1 cellular context compared by ENCODE assay signal in the genomic region with DNA sequence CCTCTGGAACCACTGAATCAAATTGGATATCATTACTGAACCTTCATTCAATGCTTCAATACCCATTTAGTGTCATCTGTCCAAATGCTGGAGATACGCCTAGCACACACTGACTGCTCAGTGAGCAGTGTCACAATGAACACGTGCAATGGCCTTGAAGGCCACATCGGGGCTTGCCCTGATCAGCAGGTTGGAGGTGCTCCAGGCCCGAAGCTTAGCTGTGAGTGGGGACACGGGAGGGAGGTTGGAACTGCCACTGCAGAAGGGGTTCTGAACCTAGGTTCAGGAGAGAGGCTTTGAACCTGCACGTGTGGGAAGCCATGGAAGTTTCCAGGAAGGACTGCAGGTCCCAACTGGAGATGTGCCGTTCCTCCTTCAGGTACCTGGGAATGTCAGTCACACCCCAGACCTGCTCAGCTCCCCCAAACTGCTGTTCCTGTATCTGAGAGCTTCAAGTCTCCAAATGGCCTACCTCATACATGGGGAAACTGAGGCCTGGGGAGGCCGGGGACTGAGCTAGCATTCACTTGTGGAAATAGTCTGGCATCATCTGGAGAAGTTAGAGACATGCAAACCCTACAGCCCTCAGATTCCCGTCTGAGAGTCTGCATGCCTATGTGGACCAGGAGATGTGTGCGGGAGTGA.
TF ChIP-seq lines count a peak whose summit lies in the region.

No MANE protein-coding gene starts in this region.

TF ChIP-seq in HepG2, 621 proteins besides CTCF, POLR2A, EP300 and RAD21:
- TF ChIP-seq ASH2L (IDR thresholded peaks at IDR 0.05; ENCODE audit: insufficient read length, low read depth, low read length) (no peak), ZNF263 (CRISPR knock-in tag; IDR thresholded peaks at IDR 0.05) (peak; percentile 56; the same call in 1 of the 2 replicates)
- TF ChIP-seq, protein P1, sequence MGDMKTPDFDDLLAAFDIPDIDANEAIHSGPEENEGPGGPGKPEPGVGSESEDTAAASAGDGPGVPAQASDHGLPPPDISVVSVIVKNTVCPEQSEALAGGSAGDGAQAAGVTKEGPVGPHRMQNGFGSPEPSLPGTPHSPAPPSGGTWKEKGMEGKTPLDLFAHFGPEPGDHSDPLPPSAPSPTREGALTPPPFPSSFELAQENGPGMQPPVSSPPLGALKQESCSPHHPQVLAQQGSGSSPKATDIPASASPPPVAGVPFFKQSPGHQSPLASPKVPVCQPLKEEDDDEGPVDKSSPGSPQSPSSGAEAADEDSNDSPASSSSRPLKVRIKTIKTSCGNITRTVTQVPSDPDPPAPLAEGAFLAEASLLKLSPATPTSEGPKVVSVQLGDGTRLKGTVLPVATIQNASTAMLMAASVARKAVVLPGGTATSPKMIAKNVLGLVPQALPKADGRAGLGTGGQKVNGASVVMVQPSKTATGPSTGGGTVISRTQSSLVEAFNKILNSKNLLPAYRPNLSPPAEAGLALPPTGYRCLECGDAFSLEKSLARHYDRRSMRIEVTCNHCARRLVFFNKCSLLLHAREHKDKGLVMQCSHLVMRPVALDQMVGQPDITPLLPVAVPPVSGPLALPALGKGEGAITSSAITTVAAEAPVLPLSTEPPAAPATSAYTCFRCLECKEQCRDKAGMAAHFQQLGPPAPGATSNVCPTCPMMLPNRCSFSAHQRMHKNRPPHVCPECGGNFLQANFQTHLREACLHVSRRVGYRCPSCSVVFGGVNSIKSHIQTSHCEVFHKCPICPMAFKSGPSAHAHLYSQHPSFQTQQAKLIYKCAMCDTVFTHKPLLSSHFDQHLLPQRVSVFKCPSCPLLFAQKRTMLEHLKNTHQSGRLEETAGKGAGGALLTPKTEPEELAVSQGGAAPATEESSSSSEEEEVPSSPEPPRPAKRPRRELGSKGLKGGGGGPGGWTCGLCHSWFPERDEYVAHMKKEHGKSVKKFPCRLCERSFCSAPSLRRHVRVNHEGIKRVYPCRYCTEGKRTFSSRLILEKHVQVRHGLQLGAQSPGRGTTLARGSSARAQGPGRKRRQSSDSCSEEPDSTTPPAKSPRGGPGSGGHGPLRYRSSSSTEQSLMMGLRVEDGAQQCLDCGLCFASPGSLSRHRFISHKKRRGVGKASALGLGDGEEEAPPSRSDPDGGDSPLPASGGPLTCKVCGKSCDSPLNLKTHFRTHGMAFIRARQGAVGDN (CRISPR knock-in tag; IDR thresholded peaks at IDR 0.05) = peak; percentile 29
TF ChIP-seq in HepG2: peak in this region for 2.
